ENCODE assay signal across 29 cellular contexts in the genomic region with DNA sequence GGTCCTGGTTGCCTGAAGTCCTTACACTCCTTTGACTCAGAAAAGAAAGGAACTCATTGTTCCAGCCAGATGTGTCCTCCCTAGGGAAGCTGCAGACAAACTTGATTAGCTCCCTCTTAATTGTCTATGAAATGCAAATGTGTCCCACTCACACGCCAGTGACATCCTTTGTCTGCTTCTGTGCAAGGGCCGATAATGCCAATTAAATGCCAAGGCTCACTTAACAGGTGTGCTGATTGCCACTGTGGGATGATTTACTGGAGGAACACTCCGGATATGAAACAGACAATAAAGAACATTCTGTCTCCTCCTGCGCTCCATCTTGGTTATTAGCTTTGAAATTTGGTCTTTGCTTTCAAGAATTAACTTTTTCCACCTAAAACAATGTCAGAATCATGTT.
"Had no signal": no experiment of that assay in that cellular context is flagged by ENCODE, and none has a peak within 500 bp of the region (broad histone marks: within the 10 kb centered on the region; RNA-seq: fewer than 3 reads in every experiment).

No MANE protein-coding gene starts in this region.

- H3K9me3 ChIP-seq: ascending aorta had no signal

- H3K4me3 ChIP-seq: ascending aorta, cardiac muscle cell, PC-9 had no signal

- H3K27ac ChIP-seq: ascending aorta, cardiac muscle cell, PC-9, RWPE1 had no signal

- FAIRE-seq: RCC 7860 had no signal

- H3K27me3 ChIP-seq: ascending aorta, cardiac muscle cell had no signal

- H3K4me1 ChIP-seq: ascending aorta had no signal

- DNase-seq: activated CD4-positive, alpha-beta memory T cell treated with anti-CD3 and anti-CD28 coated beads, Interleukin-2, amount 10 ng/mL, durations not matched to agents 7 days and 5 days; activated CD4-positive, alpha-beta T cell treated with anti-CD3 and anti-CD28 coated beads for 48 hours; activated CD4-positive, CD25-positive, alpha-beta regulatory T cell treated with anti-CD3 and anti-CD28 coated beads, Interleukin-2, amount 50 U/mL, for 72 hours; activated CD8-positive, alpha-beta memory T cell treated with anti-CD3 and anti-CD28 coated beads for 24 hours; activated CD8-positive, alpha-beta memory T cell treated with anti-CD3 and anti-CD28 coated beads, Interleukin-2, amount 10 ng/mL, durations not matched to agents 7 days and 5 days; activated CD8-positive, alpha-beta memory T cell treated with anti-CD3 and anti-CD28 coated beads, Interleukin-2, amount 50 U/mL, for 48 hours; activated effector memory CD4-positive, alpha-beta T cell treated with anti-CD3 and anti-CD28 coated beads, Interleukin-2, amount 50 U/mL, for 16 hours; activated naive CD4-positive, alpha-beta T cell treated with Interleukin-2 at 50 U/mL for 16 hours; activated naive CD8-positive, alpha-beta T cell treated with anti-CD3 and anti-CD28 coated beads, Interleukin-2, amount 10 ng/mL, durations not matched to agents 7 days and 5 days; activated T-cell treated with anti-CD3 and anti-CD28 coated beads, Interleukin-2, amount 50 U/mL, for 72 hours; Kasumi-1; KG1; MM.1S; MV-4-11; NCI-H1092; NCI-H1436 treated with DMSO at 0.1 percent for 48 hours; NCI-H187 treated with DMSO at 0.1 percent for 48 hours; NCI-H2081 treated with DMSO at 0.1 percent for 48 hours; NCI-H226; NCI-H446 treated with DMSO at 0.1 percent for 48 hours; SW 1271; T-helper 1 cell; T-helper 2 cell; T-helper 9 cell had no signal

- H3K36me3 ChIP-seq: ascending aorta, cardiac muscle cell had no signal
